In genomic region chr17:48030531-48030930, GRCh38 we compare ENCODE assay signal across 33 cellular contexts. TPM values are rescaled to one million over a fixed set of nuclear protein-coding genes. Genes with fewer than 3 reads are reported as not detected.
DNase-seq lines count a peak whose midpoint lies in the region; ATAC-seq, FAIRE-seq and TF ChIP-seq lines count a peak whose summit lies in the region.
"Had no signal": no experiment of that assay in that cellular context is flagged by ENCODE, and none has a peak within 500 bp of the region (broad histone marks: within the 10 kb centered on the region; RNA-seq: fewer than 3 reads in every experiment).

No MANE protein-coding gene starts in this region.

- intact Hi-C loops in esophagus muscularis mucosa (cut with DNase I), result no loop called here

- H3K4me1 ChIP-seq in RWPE2 (ENCODE audit: insufficient read depth, poor library complexity, severe bottlenecking), result peaks cover 14% of the 10 kb centered on the region
- peaks cover 23 to 27% (median 24%) of the 10 kb centered on the region in 4 donors for H3K4me1 ChIP-seq in esophagus muscularis mucosa
- H3K4me1 ChIP-seq in small intestine (ENCODE audit: control insufficient read depth in 2 of 2, insufficient read depth in 1 of 2, low read depth in 1 of 2, low read length in 1 of 2), result peaks cover 0 to 2% of the 10 kb centered on the region in 2 donors
- H3K4me1 ChIP-seq in trophoblast cell (ENCODE audit: control insufficient read depth in 1 of 2, insufficient read depth in 2 of 2, low read length in 2 of 2), result peaks cover 7 to 11% of the 10 kb centered on the region in 2 experiments

- no peak for TF ChIP-seq EP300 in esophagus muscularis mucosa (IDR thresholded peaks at IDR 0.05)

- no peak overlapping the region for H3K4me3 Mint-ChIP-seq in nephron
- H3K4me3 Mint-ChIP-seq: activated CD4-positive, alpha-beta memory T cell treated with anti-CD3 and anti-CD28 coated beads for 36 hours; activated naive CD4-positive, alpha-beta T cell treated with anti-CD3 and anti-CD28 coated beads for 36 hours; effector memory CD8-positive, alpha-beta T cell; T-helper 2 cell treated with Interferon-gamma antibody and Interleukin-4, amounts not matched to agents 5 μg/mL and 100 μg/mL, for 36 hours; type B pancreatic cell had no signal

- FAIRE-seq in small intestine (lab: Jason Lieb, UNC), result no peak
- FAIRE-seq: GM12892 had no signal

- no peak overlapping the region for H3K14ac ChIP-seq in trophoblast cell (ENCODE audit: low read length)

- H4K12ac ChIP-seq in trophoblast cell (ENCODE audit: low read depth, low read length), result no peak overlapping the region

- no peak overlapping the region for H2BK12ac ChIP-seq in trophoblast cell (ENCODE audit: low read length)

- no peak overlapping the region for H2AFZ ChIP-seq in trophoblast cell (ENCODE audit: insufficient read depth, low read length, poor library complexity)
- H2AFZ ChIP-seq: hepatocyte had no signal

- peak overlapping the region in 2 of 3 experiments; percentile 38 to 70 for H3K27ac Mint-ChIP-seq in nephron
- H3K27ac Mint-ChIP-seq: activated CD4-positive, alpha-beta memory T cell treated with anti-CD3 and anti-CD28 coated beads for 36 hours; activated naive CD4-positive, alpha-beta T cell treated with anti-CD3 and anti-CD28 coated beads for 36 hours; effector memory CD8-positive, alpha-beta T cell; progenitor cell of endocrine pancreas; T-helper 2 cell treated with Interferon-gamma antibody and Interleukin-4, amounts not matched to agents 5 μg/mL and 100 μg/mL, for 36 hours; type B pancreatic cell had no signal

- no peak for TF ChIP-seq POLR2A in esophagus muscularis mucosa (IDR thresholded peaks at IDR 0.05; ENCODE audit: low read depth)

- no peak overlapping the region for H4K8ac ChIP-seq in trophoblast cell (ENCODE audit: low read depth, low read length)

- H3K79me1 ChIP-seq in trophoblast cell (ENCODE audit: low read length), result no peaks in the 10 kb centered on the region

- no peak overlapping the region for H4K91ac ChIP-seq in trophoblast cell (ENCODE audit: low read depth, low read length)

- WGBS in esophagus muscularis mucosa, result 21% methylated on average over 5 of the region's 5 CpGs
- WGBS in small intestine, 3 donors, result 52 to 57% (median 54%) methylated on average over 5 of the region's 5 CpGs
- WGBS in trophoblast cell (ENCODE audit: extremely low coverage, insufficient coverage, insufficient read length), result no CpG with 5 or more reads among the region's 5 CpGs

- no peak overlapping the region for H3K27ac ChIP-seq in RWPE2 (ENCODE audit: poor library complexity, severe bottlenecking)
- H3K27ac ChIP-seq in esophagus muscularis mucosa (replicated peaks in 1 of 4), result peak overlapping the region in 3 of 4 donors; percentile 20 to 34 (median 30)
- H3K27ac ChIP-seq in small intestine (ENCODE audit: low read depth in 1 of 2, low read length in 1 of 2), result no peak overlapping the region
- no peak overlapping the region for H3K27ac ChIP-seq in trophoblast cell (ENCODE audit: low read depth, low read length)
- H3K27ac ChIP-seq: adrenal gland, cardiac muscle cell, hepatocyte, KMS-11 had no signal

- H2AK5ac ChIP-seq in trophoblast cell (ENCODE audit: low read length), result no peak overlapping the region

- H3K4me3 ChIP-seq in RWPE2 (ENCODE audit: severe bottlenecking) (no peak overlapping the region), esophagus muscularis mucosa (no peak overlapping the region), small intestine (ENCODE audit: low read depth in 1 of 2, low read length in 2 of 2) (no peak overlapping the region), trophoblast cell (ENCODE audit: low read depth, low read length) (no peak overlapping the region)
- H3K4me3 ChIP-seq: adrenal gland, cardiac muscle cell, HAP-1, hepatocyte had no signal

- H3K9me3 ChIP-seq in RWPE2 (ENCODE audit: severe bottlenecking), result no peaks in the 10 kb centered on the region
- no peaks in the 10 kb centered on the region for H3K9me3 ChIP-seq in esophagus muscularis mucosa
- H3K9me3 ChIP-seq in small intestine (ENCODE audit: control insufficient read depth, low read depth), result no peaks in the 10 kb centered on the region
- H3K9me3 ChIP-seq in trophoblast cell (ENCODE audit: insufficient read depth, low read depth, low read length), result no peaks in the 10 kb centered on the region
- H3K9me3 ChIP-seq: adrenal gland, HAP-1 had no signal

- H2BK5ac ChIP-seq in trophoblast cell (ENCODE audit: low read depth, low read length, poor library complexity), result no peak overlapping the region

- H3K4ac ChIP-seq in trophoblast cell (ENCODE audit: low read depth, low read length), result no peak overlapping the region

- no peaks in the 10 kb centered on the region for H3K36me3 Mint-ChIP-seq in nephron (ENCODE audit: low read depth)
- H3K36me3 Mint-ChIP-seq: activated CD4-positive, alpha-beta memory T cell treated with anti-CD3 and anti-CD28 coated beads for 36 hours; type B pancreatic cell had no signal

- no peak overlapping the region for H3K23ac ChIP-seq in trophoblast cell (ENCODE audit: low read length)

- peaks cover 12% of the 10 kb centered on the region for H3K27me3 Mint-ChIP-seq in nephron (ENCODE audit: low read depth)

- H3K9me3 Mint-ChIP-seq in nephron, result no peaks in the 10 kb centered on the region
- H3K9me3 Mint-ChIP-seq: activated CD4-positive, alpha-beta memory T cell treated with anti-CD3 and anti-CD28 coated beads for 36 hours; activated naive CD4-positive, alpha-beta T cell treated with anti-CD3 and anti-CD28 coated beads for 36 hours; effector memory CD8-positive, alpha-beta T cell; T-helper 2 cell treated with Interferon-gamma antibody and Interleukin-4, amounts not matched to agents 5 μg/mL and 100 μg/mL, for 36 hours; type B pancreatic cell had no signal

- H3K79me2 ChIP-seq in trophoblast cell (ENCODE audit: control insufficient read depth, insufficient read depth, low read length, poor library complexity), result no peaks in the 10 kb centered on the region
- H3K79me2 ChIP-seq: hepatocyte had no signal

- H3K36me3 ChIP-seq in RWPE2 (ENCODE audit: low read depth), result no peaks in the 10 kb centered on the region
- H3K36me3 ChIP-seq in esophagus muscularis mucosa, result peaks cover 0 to 10% (median 2%) of the 10 kb centered on the region in 4 donors
- H3K36me3 ChIP-seq in small intestine (ENCODE audit: control insufficient read depth in 2 of 2, insufficient read depth in 2 of 2, low read length in 2 of 2), result no peaks in the 10 kb centered on the region
- no peaks in the 10 kb centered on the region for H3K36me3 ChIP-seq in trophoblast cell (ENCODE audit: control insufficient read depth in 1 of 2, insufficient read depth in 2 of 2, low read length in 2 of 2)
- H3K36me3 ChIP-seq: adrenal gland, cardiac muscle cell, HAP-1 had no signal

- H3K9ac ChIP-seq in trophoblast cell (ENCODE audit: low read length), result no peak overlapping the region
- H3K9ac ChIP-seq: KMS-11 had no signal

- peaks cover 25% of the 10 kb centered on the region for H3K4me1 Mint-ChIP-seq in nephron

- TF ChIP-seq CTCF in RWPE2 (IDR thresholded peaks at IDR 0.05; ENCODE audit: poor library complexity, severe bottlenecking) (no peak), esophagus muscularis mucosa (IDR thresholded peaks at IDR 0.05) (no peak), nephron (IDR thresholded peaks at IDR 0.05; ENCODE audit: unreplicated experiment in 3 of 3) (no peak)

- no peak for ATAC-seq in RWPE2 (ENCODE audit: low read depth)
- ATAC-seq: effector memory CD8-positive, alpha-beta T cell; left colon; PC-3 had no signal

- H3K27me3 ChIP-seq in RWPE2 (ENCODE audit: insufficient read depth, poor library complexity, severe bottlenecking) (no peaks in the 10 kb centered on the region), esophagus muscularis mucosa (no peaks in the 10 kb centered on the region), small intestine (ENCODE audit: control insufficient read depth in 2 of 2, insufficient read depth in 2 of 2, low read length in 2 of 2) (no peaks in the 10 kb centered on the region), trophoblast cell (ENCODE audit: insufficient read depth, low read length) (no peaks in the 10 kb centered on the region)
- H3K27me3 ChIP-seq: adrenal gland, cardiac muscle cell, hepatocyte had no signal

- DNase-seq in AG20443 (ENCODE audit: low spot score), result peak; percentile 57
- peak; percentile 15 for DNase-seq in RWPE2 (ENCODE audit: low spot score)
- no peak for DNase-seq in esophagus muscularis mucosa (ENCODE audit: extremely low spot score)
- DNase-seq in cortex of kidney (lab: John Stamatoyannopoulos, UW), result no peak
- DNase-seq in small intestine, result no peak
- no peak for DNase-seq in trophoblast cell
- DNase-seq in T-helper 2 cell, result no peak
- DNase-seq: activated CD4-positive, alpha-beta memory T cell treated with anti-CD3 and anti-CD28 coated beads for 36 hours; activated CD4-positive, CD25-positive, alpha-beta regulatory T cell treated with anti-CD3 and anti-CD28 coated beads, Interleukin-2, amount 50 U/mL, for 72 hours; activated naive CD4-positive, alpha-beta T cell treated with anti-CD3 and anti-CD28 coated beads for 36 hours; adrenal gland; COR-L47; effector memory CD8-positive, alpha-beta T cell; erythroblast; foreskin melanocyte; left colon; mesendoderm; NCI-H1417 treated with DMSO at 0.1 percent for 48 hours; NCI-H2029 treated with DMSO at 0.1 percent for 48 hours; NCI-H524 treated with DMSO at 0.1 percent for 48 hours; PC-3; SHP77; stimulated activated CD4-positive, alpha-beta T cell treated with anti-CD3 and anti-CD28 coated beads, Interleukin-4, amount 100 ng/mL, for 4 hours had no signal

- H3K18ac ChIP-seq in trophoblast cell (ENCODE audit: low read length), result no peak overlapping the region

- no peak overlapping the region for H3K4me2 ChIP-seq in trophoblast cell (ENCODE audit: low read length)
- H3K4me2 ChIP-seq: hepatocyte, KMS-11 had no signal

- H2BK120ac ChIP-seq in trophoblast cell (ENCODE audit: insufficient read depth, low read length, poor library complexity), result no peak overlapping the region

RNA-seq across cellular contexts. Expression of gene COPZ2, which starts 7.1 kb away (rescaled TPM):
- total RNA-seq in esophagus muscularis mucosa, result 10 to 100 TPM; 58.1 to 73.9 (median 64.1) TPM
- polyA plus RNA-seq in small intestine, result 1 to 10 TPM in 2 of 3 donors, not detected in 1; 4.4 to 7.3 TPM
- 1.8 and 2.3 TPM in 2 replicates for polyA plus RNA-seq in trophoblast cell (2013)
- total RNA-seq: G401, progenitor cell of endocrine pancreas had no signal

RNA-seq across cellular contexts. Expression of gene NFE2L1, which starts 17.6 kb away (rescaled TPM):
- 100 to 1,000 TPM; 164 to 281 (median 264) TPM for total RNA-seq in esophagus muscularis mucosa
- 100 to 1,000 TPM in 1 of 3 donors, 10 to 100 TPM in 2; 52.1 to 110 (median 70.4) TPM for polyA plus RNA-seq in small intestine
- polyA plus RNA-seq in trophoblast cell (2013), result 87.8 and 92.2 TPM in 2 replicates

RNA-seq across cellular contexts. Expression of gene CDK5RAP3, which starts 59.6 kb away (rescaled TPM):
- 10 to 100 TPM; 43.9 to 70.2 (median 58.4) TPM for total RNA-seq in esophagus muscularis mucosa
- 100 to 1,000 TPM; 169 to 721 (median 554) TPM for polyA plus RNA-seq in small intestine
- 102 TPM in 2 replicates for polyA plus RNA-seq in trophoblast cell (2013)

Comparison
In these comparisons a context has a peak if more than half of its experiments do, and no peak if none do; other contexts are left out.
1. DNase-seq: peak in AG20443 (single experiment) and RWPE2 (single experiment); none in esophagus muscularis mucosa (single experiment), cortex of kidney (single experiment), small intestine (single experiment), trophoblast cell (0 of 2) and T-helper 2 cell (0 of 5).
2. H3K27ac ChIP-seq: peak in esophagus muscularis mucosa (3 of 4); none in RWPE2 (single experiment), small intestine (0 of 2) and trophoblast cell (single experiment).